Comparison of ENCODE assay signal across 26 cellular contexts in genomic region chr4:3598695-3599227, GRCh38.
"Had no signal": no experiment of that assay in that cellular context is flagged by ENCODE, and none has a peak within 500 bp of the region (broad histone marks: within the 10 kb centered on the region; RNA-seq: fewer than 3 reads in every experiment).

No MANE protein-coding gene starts in this region.

- FAIRE-seq: astrocyte, colon, frontal cortex had no signal

- H3K27me3 ChIP-seq: brain microvascular endothelial cell had no signal

- H3K4me1 ChIP-seq: esophagus muscularis mucosa had no signal

- H3K4me3 ChIP-seq: esophagus muscularis mucosa had no signal

- H3K36me3 ChIP-seq: brain microvascular endothelial cell, esophagus muscularis mucosa had no signal

- DNase-seq: activated CD4-positive, alpha-beta memory T cell treated with anti-CD3 and anti-CD28 coated beads, Interleukin-2, amount 10 ng/mL, durations not matched to agents 7 days and 5 days; activated CD4-positive, alpha-beta T cell treated with anti-CD3 and anti-CD28 coated beads for 36 hours; activated CD4-positive, alpha-beta T cell treated with anti-CD3 and anti-CD28 coated beads, Interleukin-2, amount 10 ng/mL, durations not matched to agents 7 days and 5 days; activated CD4-positive, alpha-beta T cell treated with anti-CD3 and anti-CD28 coated beads, Interleukin-2, amount 50 U/mL, for 4 hours; activated CD4-positive, CD25-positive, alpha-beta regulatory T cell; activated CD8-positive, alpha-beta memory T cell treated with anti-CD3 and anti-CD28 coated beads, Interleukin-2, amount 50 U/mL, for 48 hours; activated effector memory CD4-positive, alpha-beta T cell treated with Interleukin-2 at 50 U/mL for 16 hours; activated gamma-delta T cell treated with Interleukin-2 at 50 U/mL for 16 hours; activated naive CD4-positive, alpha-beta T cell treated with anti-CD3 and anti-CD28 coated beads, Interleukin-2, amount 50 U/mL, for 16 hours; activated naive CD4-positive, alpha-beta T cell treated with Interleukin-2 at 50 U/mL for 16 hours; activated T-cell treated with anti-CD3 and anti-CD28 coated beads for 4 hours; activated T-cell treated with anti-CD3 and anti-CD28 coated beads, Interleukin-2, amount 50 U/mL, for 4 hours; amniotic stem cell; anterior cingulate cortex; brain microvascular endothelial cell; cortex of kidney; dermis blood vessel endothelial cell; effector CD4-positive, alpha-beta T cell; effector memory CD8-positive, alpha-beta T cell; erythroblast; T-helper 2 cell had no signal

- H3K27ac ChIP-seq: brain microvascular endothelial cell, esophagus muscularis mucosa had no signal

- ATAC-seq: activated CD4-positive, alpha-beta T cell treated with anti-CD3 and anti-CD28 coated beads for 36 hours; activated T-cell treated with anti-CD3 and anti-CD28 coated beads, Interleukin-2, amount 50 U/mL, for 4 hours; activated T-helper 17 cell treated with anti-CD3 and anti-CD28 coated beads, Interleukin-2, amount 50 U/mL, for 72 hours; effector memory CD8-positive, alpha-beta T cell had no signal
